Comparison of ENCODE assay signal across 13 cellular contexts in genomic region chr12:68521321-68521839, GRCh38.
DNase-seq lines count a peak whose midpoint lies in the region; ATAC-seq and TF ChIP-seq lines count a peak whose summit lies in the region.
"Had no signal": no experiment of that assay in that cellular context is flagged by ENCODE, and none has a peak within 500 bp of the region (broad histone marks: within the 10 kb centered on the region; RNA-seq: fewer than 3 reads in every experiment).

No MANE protein-coding gene starts in this region.

- TF ChIP-seq CTCF in AG10803 (conservative IDR thresholded peaks at IDR 0.05; ENCODE audit: low read length) = no peak
- no peak for TF ChIP-seq CTCF in gastrocnemius medialis (IDR thresholded peaks at IDR 0.05 in 4 of 5, conservative IDR thresholded peaks at IDR 0.05 in 1 of 5)

- H3K9me3 ChIP-seq in mesodermal cell (ENCODE audit: control insufficient read depth, low read length) = peaks cover 4% of the 10 kb centered on the region
- H3K9me3 ChIP-seq in gastrocnemius medialis = no peaks in the 10 kb centered on the region
- H3K9me3 ChIP-seq: mucosa of descending colon had no signal

- in situ Hi-C loops in gastrocnemius medialis (cut with MboI; ENCODE audit: low sequenced_read_pairs in 4 of 4) = no loop called here

- H3K27ac ChIP-seq in mesodermal cell (ENCODE audit: low read depth, low read length, severe bottlenecking) (peak overlapping the region; percentile 71), gastrocnemius medialis (peak overlapping the region in 1 of 4 donors; percentile 51)

- H3K36me3 ChIP-seq in mesodermal cell (ENCODE audit: control insufficient read depth, insufficient read depth, low read length) (no peaks in the 10 kb centered on the region), gastrocnemius medialis (no peaks in the 10 kb centered on the region)

- 57 to 100% methylated on average over 1 to 3 of the region's 5 CpGs for WGBS in mesodermal cell (ENCODE audit: insufficient coverage in 2 of 2), 2 experiments

- intact Hi-C loops in gastrocnemius medialis (cut with DNase I; ENCODE audit: low total_unique reads) = no loop called here

- DNase-seq in AG10803 (ENCODE audit: low read depth) (peak; percentile 82), NCI-H460 (ENCODE audit: extremely low read depth, low read depth) (peak; percentile 9), dermis microvascular lymphatic vessel endothelial cell (ENCODE audit: low read depth in 2 of 2) (peak; percentile 66 to 90), OCI-M2 (lab: John Stamatoyannopoulos, UW; ENCODE audit: unreplicated experiment) (no peak), UCSD-AML1 (lab: John Stamatoyannopoulos, UW; ENCODE audit: unreplicated experiment) (no peak), gastrocnemius medialis (no peak), NCI-H1930 (lab: John Stamatoyannopoulos, UW) (no peak)
- DNase-seq: activated gamma-delta T cell treated with Interleukin-2 at 50 U/mL for 16 hours; CD8-positive, alpha-beta memory T cell; mucosa of descending colon; NCI-H510A treated with DMSO at 0.1 percent for 48 hours; stimulated activated CD4-positive, alpha-beta T cell treated with anti-CD3 and anti-CD28 coated beads, Interleukin-2, amount 100 ng/mL, for 24 hours had no signal

- no peak for ATAC-seq in gastrocnemius medialis
- ATAC-seq: mucosa of descending colon had no signal

- no peaks in the 10 kb centered on the region for H3K27me3 ChIP-seq in gastrocnemius medialis

- TF ChIP-seq POLR2A in gastrocnemius medialis (IDR thresholded peaks at IDR 0.05) = no peak

- H3K4me3 ChIP-seq in AG10803 (ENCODE audit: low read length) = peak overlapping the region; percentile 14
- no peak overlapping the region for H3K4me3 ChIP-seq in mesodermal cell (ENCODE audit: extremely low read depth, insufficient read depth, low read length, poor library complexity, severe bottlenecking)
- H3K4me3 ChIP-seq in gastrocnemius medialis = peak overlapping the region in 1 of 4 donors; percentile 27
- H3K4me3 ChIP-seq: mucosa of descending colon had no signal

- H3K4me1 ChIP-seq in mesodermal cell (ENCODE audit: control insufficient read depth, insufficient read depth, low read length, poor library complexity, severe bottlenecking) (peaks cover 9% of the 10 kb centered on the region), gastrocnemius medialis (peaks cover 0 to 8% of the 10 kb centered on the region in 2 donors)

Comparison
In these comparisons a context has a peak if more than half of its experiments do, and no peak if none do; other contexts are left out.
1. DNase-seq: peak in AG10803 (single experiment), NCI-H460 (single experiment) and dermis microvascular lymphatic vessel endothelial cell (2 of 2); none in OCI-M2 (single experiment), UCSD-AML1 (single experiment), gastrocnemius medialis (0 of 2) and NCI-H1930 (0 of 2).